In the genomic region with DNA sequence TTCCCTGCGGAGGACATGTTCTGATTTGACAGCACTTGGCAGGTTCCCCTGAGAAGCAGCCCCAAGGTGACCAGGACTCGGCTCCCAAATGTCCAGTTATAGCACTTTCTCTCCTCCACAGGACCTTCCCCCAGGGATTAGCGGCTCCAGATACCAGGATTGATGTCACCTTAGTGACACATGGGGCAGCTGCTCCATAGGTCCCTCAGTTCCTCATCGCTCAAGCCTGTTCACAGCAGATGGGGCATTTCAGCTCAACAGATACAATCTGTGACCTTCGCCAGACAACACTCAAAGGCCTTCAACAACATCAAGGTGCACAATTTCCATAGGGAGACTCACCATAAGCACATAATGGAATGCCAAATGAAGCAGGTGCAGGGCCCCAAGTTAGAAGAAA, we compare ENCODE assay signal across 24 cellular contexts.
"Had no signal": no experiment of that assay in that cellular context is flagged by ENCODE, and none has a peak within 500 bp of the region (broad histone marks: within the 10 kb centered on the region; RNA-seq: fewer than 3 reads in every experiment).

No MANE protein-coding gene starts in this region.

- H3K4me3 ChIP-seq: ascending aorta, breast epithelium, cardiac muscle cell, coronary artery, dorsolateral prefrontal cortex had no signal

- H3K4me1 ChIP-seq: ascending aorta, breast epithelium had no signal

- H3K27ac ChIP-seq: ascending aorta, breast epithelium, cardiac muscle cell, coronary artery, dorsolateral prefrontal cortex had no signal

- H3K27me3 ChIP-seq: ascending aorta, breast epithelium, cardiac muscle cell, dorsolateral prefrontal cortex had no signal

- DNase-seq: activated CD4-positive, alpha-beta memory T cell treated with anti-CD3 and anti-CD28 coated beads, Interleukin-2, amount 10 ng/mL, durations not matched to agents 7 days and 5 days; activated CD4-positive, alpha-beta T cell treated with anti-CD3 and anti-CD28 coated beads for 1 hour; activated CD4-positive, alpha-beta T cell treated with anti-CD3 and anti-CD28 coated beads for 4 hours; activated CD4-positive, alpha-beta T cell treated with anti-CD3 and anti-CD28 coated beads, Interleukin-2, amount 10 ng/mL, durations not matched to agents 7 days and 5 days; activated CD4-positive, alpha-beta T cell treated with anti-CD3 and anti-CD28 coated beads, Interleukin-2, amount 50 U/mL, for 4 hours; activated effector memory CD4-positive, alpha-beta T cell treated with anti-CD3 and anti-CD28 coated beads, Interleukin-2, amount 50 U/mL, for 16 hours; activated naive CD4-positive, alpha-beta T cell; activated naive CD4-positive, alpha-beta T cell treated with anti-CD3 and anti-CD28 coated beads, Interleukin-2, amount 10 ng/mL, durations not matched to agents 7 days and 5 days; activated naive CD8-positive, alpha-beta T cell treated with anti-CD3 and anti-CD28 coated beads, Interleukin-2, amount 10 ng/mL, durations not matched to agents 7 days and 5 days; activated T-cell treated with anti-CD3 and anti-CD28 coated beads, Interleukin-2, amount 50 U/mL, for 1 hour; activated T-cell treated with anti-CD3 and anti-CD28 coated beads, Interleukin-2, amount 50 U/mL, for 48 hours; central memory CD4-positive, alpha-beta T cell; cerebellar nuclear complex; dorsolateral prefrontal cortex; effector memory CD4-positive, alpha-beta T cell; endodermal cell; foreskin fibroblast; head of caudate nucleus; hippocampal formation; T1000 had no signal

- H3K36me3 ChIP-seq: breast epithelium, cardiac muscle cell had no signal
